17 cellular contexts compared by ENCODE assay signal in genomic region chr12:2288875-2289274, GRCh38.
A peak's percentile ranks its signal among the peaks of the same experiment; 100 is the strongest.
DNase-seq lines count a peak whose midpoint lies in the region; ATAC-seq and TF ChIP-seq lines count a peak whose summit lies in the region.
"Had no signal": no experiment of that assay in that cellular context is flagged by ENCODE, and none has a peak within 500 bp of the region (broad histone marks: within the 10 kb centered on the region; RNA-seq: fewer than 3 reads in every experiment).

No MANE protein-coding gene starts in this region.

- no peaks in the 10 kb centered on the region for H3K27me3 ChIP-seq in muscle layer of colon (ENCODE audit: control insufficient read depth in 1 of 2, insufficient read depth in 2 of 2, low read length in 2 of 2)
- peaks cover 0 to 11% (median 0%) of the 10 kb centered on the region in 3 donors for H3K27me3 ChIP-seq in psoas muscle (ENCODE audit: insufficient read depth in 3 of 3, low read length in 2 of 3)

- peak overlapping the region; percentile 23 for H3K27ac ChIP-seq in muscle layer of colon (ENCODE audit: low read depth, low read length)
- no peak overlapping the region for H3K27ac ChIP-seq in psoas muscle

- H3K9ac ChIP-seq in muscle layer of colon (ENCODE audit: low read length): no peak overlapping the region

- peak; percentile 79 for DNase-seq in EH (ENCODE audit: low read depth)
- DNase-seq in NCI-H1694 (lab: John Stamatoyannopoulos, UW): peak; percentile 68
- peak; percentile 13 for DNase-seq in amniotic stem cell (lab: John Stamatoyannopoulos, UW)
- no peak for DNase-seq in NCI-H2196 treated with DMSO at 0.1 percent for 48 hours (lab: John Stamatoyannopoulos, UW; ENCODE audit: unreplicated experiment)
- no peak for DNase-seq in NAMALWA (ENCODE audit: low spot score)
- DNase-seq in psoas muscle: no peak
- DNase-seq: activated CD4-positive, CD25-positive, alpha-beta regulatory T cell treated with anti-CD3 and anti-CD28 coated beads, Interleukin-2, amount 50 U/mL, for 72 hours; activated CD8-positive, alpha-beta memory T cell treated with anti-CD3 and anti-CD28 coated beads for 24 hours; activated T-cell treated with anti-CD3 and anti-CD28 coated beads, Interleukin-2, amount 50 U/mL, for 72 hours; NCI-H1417; stimulated activated CD4-positive, alpha-beta T cell treated with anti-CD3 and anti-CD28 coated beads, Interleukin-4, amount 100 ng/mL, for 1 hour; T-helper 9 cell; trophoblast cell had no signal

- H3K9me3 ChIP-seq in muscle layer of colon (ENCODE audit: low read length) (no peaks in the 10 kb centered on the region), psoas muscle (no peaks in the 10 kb centered on the region)

- TF ChIP-seq CTCF in psoas muscle (IDR thresholded peaks at IDR 0.05): no peak

- intact Hi-C loops in psoas muscle (cut with DNase I): loop anchor here (5.0 to 10.0 kb wide), 2 partner anchors 232 to 234 kb away; partner anchors contain the start of gene CACNA1C (in 1 of the 2)

- H3K4me1 ChIP-seq in muscle layer of colon (ENCODE audit: insufficient read depth, low read length) (peaks cover 93% of the 10 kb centered on the region), psoas muscle (no peaks in the 10 kb centered on the region)

- H3K4me3 ChIP-seq in muscle layer of colon (ENCODE audit: low read depth in 1 of 2, low read length in 2 of 2): no peak overlapping the region
- no peak overlapping the region for H3K4me3 ChIP-seq in psoas muscle
- H3K4me3 ChIP-seq: smooth muscle cell had no signal

- WGBS in psoas muscle, 3 donors: 55 to 62% (median 59%) methylated on average over 5 of the region's 5 CpGs

- no peak for ATAC-seq in psoas muscle
- ATAC-seq: activated naive CD4-positive, alpha-beta T cell treated with anti-CD3 and anti-CD28 coated beads, Interleukin-2, amount 50 U/mL, for 72 hours; activated T-cell treated with anti-CD3 and anti-CD28 coated beads, Interleukin-2, amount 50 U/mL, for 72 hours; HepG2 had no signal

- H3K36me3 ChIP-seq in muscle layer of colon (ENCODE audit: insufficient read depth, low read length): no peaks in the 10 kb centered on the region
- H3K36me3 ChIP-seq in psoas muscle (ENCODE audit: insufficient read depth in 1 of 2, low read depth in 1 of 2): no peaks in the 10 kb centered on the region

Comparison
In these comparisons a context has a peak if more than half of its experiments do, and no peak if none do; other contexts are left out.
1. DNase-seq: peak in EH (single experiment), NCI-H1694 (single experiment) and amniotic stem cell (single experiment); none in NCI-H2196 treated with DMSO at 0.1 percent for 48 hours (single experiment), NAMALWA (single experiment) and psoas muscle (0 of 2).